In the genomic region with DNA sequence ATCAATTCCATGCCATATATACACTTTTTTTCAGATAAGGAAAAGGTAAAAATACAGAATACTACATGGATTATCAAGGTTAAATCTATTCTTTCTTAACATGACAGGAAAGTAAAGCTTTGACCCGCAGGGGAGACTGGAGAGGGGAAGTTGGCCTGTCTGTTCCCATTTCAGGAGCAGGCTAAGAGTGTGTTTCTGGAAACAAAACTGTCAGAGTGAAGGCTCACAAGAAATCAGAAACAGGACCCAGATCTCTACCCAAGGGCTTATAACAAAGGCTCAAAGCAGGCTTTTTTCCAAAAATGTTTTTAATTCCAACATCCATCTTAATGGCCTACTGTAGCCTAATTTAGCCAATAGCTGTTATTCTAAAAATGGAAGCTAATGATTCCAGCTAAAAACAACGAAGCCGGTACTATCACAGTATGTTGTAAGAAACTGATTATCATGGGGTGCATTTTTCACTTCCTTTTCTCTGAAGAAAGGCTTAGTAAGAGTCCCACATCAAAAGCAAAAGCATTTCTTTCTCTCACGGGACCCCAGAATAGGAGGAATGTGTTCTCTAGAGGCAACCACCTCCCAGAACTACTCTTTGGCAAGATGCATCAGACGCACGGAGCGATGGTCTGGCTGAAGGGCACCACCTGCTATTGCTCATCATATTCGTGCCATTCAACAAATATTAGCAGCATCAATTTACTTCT, we compare ENCODE assay signal across 10 cellular contexts.
DNase-seq lines count a peak whose midpoint lies in the region; ATAC-seq and TF ChIP-seq lines count a peak whose summit lies in the region.
"Had no signal": no experiment of that assay in that cellular context is flagged by ENCODE, and none has a peak within 500 bp of the region (broad histone marks: within the 10 kb centered on the region; RNA-seq: fewer than 3 reads in every experiment).

No MANE protein-coding gene starts in this region.

- no peak for TF ChIP-seq CTCF in GM10266 (IDR thresholded peaks at IDR 0.05; ENCODE audit: control insufficient read depth, insufficient read depth, low read depth, missing control alignments)
- no peak for TF ChIP-seq CTCF in GM20000 (IDR thresholded peaks at IDR 0.05; ENCODE audit: extremely low read depth, missing control alignments)

- DNase-seq in GM10266 (ENCODE audit: extremely low spot score), result peak; percentile 27
- peak; percentile 43 for DNase-seq in GM20000 (ENCODE audit: low spot score)
- peak; percentile 60 to 87 for DNase-seq in NOMO-1 (lab: John Stamatoyannopoulos, UW; ENCODE audit: unreplicated experiment in 2 of 2)
- DNase-seq in activated CD4-positive, CD25-positive, alpha-beta regulatory T cell (lab: John Stamatoyannopoulos, UW), result no peak
- no peak for DNase-seq in NCI-H1930 (lab: John Stamatoyannopoulos, UW)
- no peak for DNase-seq in KG1 (lab: John Stamatoyannopoulos, UW)
- DNase-seq in OCI-M2 (lab: John Stamatoyannopoulos, UW; ENCODE audit: unreplicated experiment), result no peak
- DNase-seq: mucosa of descending colon, NCI-H526 treated with DMSO at 0.1 percent for 48 hours had no signal

- ATAC-seq in HG03060 (IDR thresholded peaks at IDR 0.05; ENCODE audit: low read depth, unreplicated experiment), result peak; percentile 50
- ATAC-seq: mucosa of descending colon had no signal

Comparison
In these comparisons a context has a peak if more than half of its experiments do, and no peak if none do; other contexts are left out.
1. DNase-seq: peak in GM10266 (single experiment), GM20000 (single experiment) and NOMO-1 (2 of 2); none in activated CD4-positive, CD25-positive, alpha-beta regulatory T cell (0 of 4), NCI-H1930 (0 of 2), KG1 (single experiment) and OCI-M2 (single experiment).